ENCODE assay signal across 8 cellular contexts in the genomic region with DNA sequence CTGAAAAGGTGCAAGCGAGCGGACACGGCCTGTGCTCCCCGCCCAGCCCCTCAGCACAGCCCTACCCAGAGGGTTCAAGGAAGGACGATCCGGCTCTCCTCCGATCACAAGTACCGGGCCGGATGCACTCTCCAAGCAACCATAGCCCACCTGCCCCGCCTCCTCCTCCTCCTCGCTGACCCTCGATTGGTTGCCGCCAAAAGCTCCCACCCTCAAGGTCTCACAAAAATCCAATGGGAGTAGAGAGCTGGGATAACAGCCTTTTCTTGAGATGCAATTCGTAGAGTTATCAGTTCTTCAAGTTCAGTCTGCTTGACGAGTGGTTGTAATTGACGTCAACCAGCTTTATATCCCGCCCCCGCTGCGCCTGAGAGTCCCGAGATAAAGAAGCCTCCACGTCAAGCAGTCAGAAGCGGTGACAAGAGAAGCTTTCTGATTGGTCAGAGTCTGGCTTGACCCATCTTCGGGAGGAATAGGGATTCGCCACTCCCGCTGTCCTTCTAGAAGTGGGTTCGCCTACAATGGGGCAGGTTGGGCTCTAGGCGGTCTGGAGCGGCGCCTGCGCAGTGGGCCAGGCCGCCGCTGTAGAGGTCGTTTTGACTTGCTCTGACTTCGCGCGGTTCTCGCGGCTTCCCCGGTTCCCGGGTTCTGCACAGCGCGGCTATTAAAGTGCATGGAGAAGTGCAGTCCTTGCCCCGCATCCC. TPM values are rescaled to one million over a fixed set of nuclear protein-coding genes. Genes with fewer than 3 reads are reported as not detected.
DNase-seq lines count a peak whose midpoint lies in the region; ATAC-seq and TF ChIP-seq lines count a peak whose summit lies in the region.

A gene with protein sequence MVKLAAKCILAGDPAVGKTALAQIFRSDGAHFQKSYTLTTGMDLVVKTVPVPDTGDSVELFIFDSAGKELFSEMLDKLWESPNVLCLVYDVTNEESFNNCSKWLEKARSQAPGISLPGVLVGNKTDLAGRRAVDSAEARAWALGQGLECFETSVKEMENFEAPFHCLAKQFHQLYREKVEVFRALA (minus strand): TSS at position 154 of the 704 bp plus-strand sequence. CDS start 412 bp downstream, outside the sequence.

- DNase-seq in GM04504 (ENCODE audit: low read depth) (peak; percentile 100), HFFc6 (peak; percentile 100), NCI-H1048 (lab: John Stamatoyannopoulos, UW) (peak; percentile 99), SKM-1 (lab: John Stamatoyannopoulos, UW; ENCODE audit: unreplicated experiment) (peak; percentile 99), glomerular endothelial cell (ENCODE audit: extremely low read depth, low read depth, low spot score) (peak; percentile 100), occipital lobe (lab: John Stamatoyannopoulos, UW) (peak; percentile 98)
- DNase-seq in activated naive CD4-positive, alpha-beta T cell treated with anti-CD3 and anti-CD28 coated beads, Interleukin-2, amount 50 U/mL, for 72 hours (ENCODE audit: low spot score in 2 of 2), result peak; percentile 92 to 99

- H3K9me3 Mint-ChIP-seq in HFFc6, result no peaks in the 10 kb centered on the region
- H3K9me3 Mint-ChIP-seq in activated naive CD4-positive, alpha-beta T cell treated with anti-CD3 and anti-CD28 coated beads, Interleukin-2, amount 50 U/mL, for 72 hours, result peaks cover 0 to 9% of the 10 kb centered on the region in 2 donors

- H3K27me3 Mint-ChIP-seq in HFFc6 (ENCODE audit: insufficient read depth), result peaks cover 9% of the 10 kb centered on the region; the same call in 1 of the 2 replicates

- H3K36me3 Mint-ChIP-seq in HFFc6 (ENCODE audit: low read depth), result peaks cover 11% of the 10 kb centered on the region
- peaks cover 5 to 15% of the 10 kb centered on the region in 2 donors for H3K36me3 Mint-ChIP-seq in activated naive CD4-positive, alpha-beta T cell treated with anti-CD3 and anti-CD28 coated beads, Interleukin-2, amount 50 U/mL, for 72 hours

- peak; percentile 93 to 94 for ATAC-seq in activated naive CD4-positive, alpha-beta T cell treated with anti-CD3 and anti-CD28 coated beads, Interleukin-2, amount 50 U/mL, for 72 hours

- H3K4me1 Mint-ChIP-seq in HFFc6 (ENCODE audit: low read depth), result peaks cover 16% of the 10 kb centered on the region

- H3K27ac Mint-ChIP-seq in HFFc6, result peak within 1 kb of the TSS; percentile 71
- H3K27ac Mint-ChIP-seq in activated naive CD4-positive, alpha-beta T cell treated with anti-CD3 and anti-CD28 coated beads, Interleukin-2, amount 50 U/mL, for 72 hours, result peak within 1 kb of the TSS; percentile 87 to 96

- TF ChIP-seq CTCF in HFFc6 (IDR thresholded peaks at IDR 0.05), result no peak

- peak within 1 kb of the TSS; percentile 91 for H3K4me3 Mint-ChIP-seq in HFFc6

- peak within 1 kb of the TSS; percentile 47 for H3K27ac ChIP-seq in temporal lobe (ENCODE audit: low read depth, low read length)

RNA-seq across cellular contexts. Expression of the gene that starts here (rescaled TPM):
- 10 to 100 TPM; 14.4 to 22.0 (median 17.5) TPM for total RNA-seq in HFFc6 (2021; fragmentation: NEBNext Ultra II Directional; extraction: Animal tissue kit (Norgen Biotek cat#: 25700))
- 10 to 100 TPM; 20.8 to 23.3 TPM for total RNA-seq in activated naive CD4-positive, alpha-beta T cell treated with anti-CD3 and anti-CD28 coated beads, Interleukin-2, amount 50 U/mL, for 72 hours
- total RNA-seq in glomerular endothelial cell (16.5 and 21.1 TPM in 2 replicates), occipital lobe (16.4 TPM), temporal lobe (12.3 TPM)

Comparison
In these comparisons a context has a peak if more than half of its experiments do, and no peak if none do; other contexts are left out.
1. Peak in every context shown above with its lines: DNase-seq, ATAC-seq and H3K27ac ChIP-seq.